30 cellular contexts compared by ENCODE assay signal in genomic region chr1:5269901-5270300, GRCh38.
"Had no signal": no experiment of that assay in that cellular context is flagged by ENCODE, and none has a peak within 500 bp of the region (broad histone marks: within the 10 kb centered on the region; RNA-seq: fewer than 3 reads in every experiment).

No MANE protein-coding gene starts in this region.

- H3K36me3 ChIP-seq: brain microvascular endothelial cell, esophagus muscularis mucosa, gastrocnemius medialis had no signal

- H3K4me1 ChIP-seq: esophagus muscularis mucosa, foreskin keratinocyte, gastrocnemius medialis had no signal

- ATAC-seq: foreskin keratinocyte, gastrocnemius medialis had no signal

- H3K27me3 Mint-ChIP-seq: activated CD4-positive, alpha-beta memory T cell treated with anti-CD3 and anti-CD28 coated beads, Interleukin-2, amount 10 ng/mL, durations not matched to agents 7 days and 5 days; activated CD4-positive, alpha-beta T cell treated with anti-CD3 and anti-CD28 coated beads, Interleukin-2, amount 10 ng/mL, durations not matched to agents 7 days and 5 days; dendritic cell treated with granulocyte-macrophage colony-stimulating factor and Interleukin-4, amounts not matched to agents 40 ng/mL and 50 ng/mL, for 4 days had no signal

- H3K36me3 Mint-ChIP-seq: activated naive CD8-positive, alpha-beta T cell had no signal

- H3K27ac ChIP-seq: brain microvascular endothelial cell, coronary artery, dorsolateral prefrontal cortex, esophagus muscularis mucosa, foreskin keratinocyte, gastrocnemius medialis had no signal

- H3K9me3 ChIP-seq: gastrocnemius medialis had no signal

- FAIRE-seq: astrocyte, bronchial epithelial cell had no signal

- H3K27ac Mint-ChIP-seq: activated CD4-positive, alpha-beta memory T cell treated with anti-CD3 and anti-CD28 coated beads, Interleukin-2, amount 10 ng/mL, durations not matched to agents 7 days and 5 days; activated CD4-positive, alpha-beta T cell treated with anti-CD3 and anti-CD28 coated beads, Interleukin-2, amount 10 ng/mL, durations not matched to agents 7 days and 5 days; activated naive CD8-positive, alpha-beta T cell; activated T-helper 1 cell treated with anti-CD3 and anti-CD28 coated beads, Interleukin-12 subunit alpha, Interleukin-12 subunit beta, Interleukin-2, Interleukin-4 antibody, amounts not matched to agents 30 ng/mL and 10 ng/mL and 1 ng/mL, durations not matched to agents 14 hours and 24 hours and 36 hours; activated T-helper 2 cell treated with anti-CD3 and anti-CD28 coated beads, Interferon-gamma antibody, Interleukin-2, Interleukin-4, amounts not matched to agents 10 μg/mL and 5 μg/mL and 100 μg/mL, durations not matched to agents 14 hours and 24 hours and 36 hours; dendritic cell treated with granulocyte-macrophage colony-stimulating factor and Interleukin-4, amounts not matched to agents 40 ng/mL and 50 ng/mL, for 4 days had no signal

- H3K4me3 Mint-ChIP-seq: activated CD4-positive, alpha-beta memory T cell treated with anti-CD3 and anti-CD28 coated beads, Interleukin-2, amount 10 ng/mL, durations not matched to agents 7 days and 5 days; activated CD4-positive, alpha-beta T cell treated with anti-CD3 and anti-CD28 coated beads, Interleukin-2, amount 10 ng/mL, durations not matched to agents 7 days and 5 days; activated naive CD8-positive, alpha-beta T cell; activated T-helper 1 cell treated with anti-CD3 and anti-CD28 coated beads, Interleukin-12 subunit alpha, Interleukin-12 subunit beta, Interleukin-2, Interleukin-4 antibody, amounts not matched to agents 30 ng/mL and 10 ng/mL and 1 ng/mL, durations not matched to agents 14 hours and 24 hours and 36 hours; central memory CD8-positive, alpha-beta T cell; dendritic cell treated with granulocyte-macrophage colony-stimulating factor and Interleukin-4, amounts not matched to agents 40 ng/mL and 50 ng/mL, for 4 days had no signal

- H3K4me1 Mint-ChIP-seq: activated CD4-positive, alpha-beta T cell treated with anti-CD3 and anti-CD28 coated beads, Interleukin-2, amount 10 ng/mL, durations not matched to agents 7 days and 5 days; central memory CD8-positive, alpha-beta T cell had no signal

- H3K27me3 ChIP-seq: brain microvascular endothelial cell, foreskin keratinocyte, gastrocnemius medialis had no signal

- H3K4me3 ChIP-seq: coronary artery, dorsolateral prefrontal cortex, esophagus muscularis mucosa, gastrocnemius medialis had no signal

- DNase-seq: activated CD4-positive, alpha-beta memory T cell treated with anti-CD3 and anti-CD28 coated beads, Interleukin-2, amount 10 ng/mL, durations not matched to agents 7 days and 5 days; activated CD4-positive, alpha-beta T cell treated with anti-CD3 and anti-CD28 coated beads for 1 hour; activated CD4-positive, alpha-beta T cell treated with anti-CD3 and anti-CD28 coated beads for 4 hours; activated CD4-positive, alpha-beta T cell treated with anti-CD3 and anti-CD28 coated beads, Interleukin-2, amount 10 ng/mL, durations not matched to agents 7 days and 5 days; activated CD4-positive, alpha-beta T cell treated with anti-CD3 and anti-CD28 coated beads, Interleukin-2, amount 50 U/mL, for 4 hours; activated CD4-positive, CD25-positive, alpha-beta regulatory T cell; activated gamma-delta T cell treated with Interleukin-2 at 50 U/mL for 16 hours; activated naive CD4-positive, alpha-beta T cell treated with anti-CD3 and anti-CD28 coated beads, Interleukin-2, amount 50 U/mL, for 16 hours; activated naive CD4-positive, alpha-beta T cell treated with Interleukin-2 at 50 U/mL for 16 hours; activated T-cell treated with anti-CD3 and anti-CD28 coated beads, Interleukin-2, amount 50 U/mL, for 1 hour; activated T-cell treated with anti-CD3 and anti-CD28 coated beads, Interleukin-2, amount 50 U/mL, for 48 hours; amniotic stem cell; anterior cingulate cortex; brain microvascular endothelial cell; dorsolateral prefrontal cortex; effector memory CD4-positive, alpha-beta T cell; erythroblast; foreskin keratinocyte; gastrocnemius medialis; glutamatergic neuron; T-helper 2 cell had no signal

- H3K9me3 Mint-ChIP-seq: activated CD4-positive, alpha-beta memory T cell treated with anti-CD3 and anti-CD28 coated beads, Interleukin-2, amount 10 ng/mL, durations not matched to agents 7 days and 5 days; activated T-helper 1 cell treated with anti-CD3 and anti-CD28 coated beads, Interleukin-12 subunit alpha, Interleukin-12 subunit beta, Interleukin-2, Interleukin-4 antibody, amounts not matched to agents 30 ng/mL and 10 ng/mL and 1 ng/mL, durations not matched to agents 14 hours and 24 hours and 36 hours; activated T-helper 2 cell treated with anti-CD3 and anti-CD28 coated beads, Interferon-gamma antibody, Interleukin-2, Interleukin-4, amounts not matched to agents 10 μg/mL and 5 μg/mL and 100 μg/mL, durations not matched to agents 14 hours and 24 hours and 36 hours; central memory CD8-positive, alpha-beta T cell; dendritic cell treated with granulocyte-macrophage colony-stimulating factor and Interleukin-4, amounts not matched to agents 40 ng/mL and 50 ng/mL, for 4 days had no signal
